In the genomic region with DNA sequence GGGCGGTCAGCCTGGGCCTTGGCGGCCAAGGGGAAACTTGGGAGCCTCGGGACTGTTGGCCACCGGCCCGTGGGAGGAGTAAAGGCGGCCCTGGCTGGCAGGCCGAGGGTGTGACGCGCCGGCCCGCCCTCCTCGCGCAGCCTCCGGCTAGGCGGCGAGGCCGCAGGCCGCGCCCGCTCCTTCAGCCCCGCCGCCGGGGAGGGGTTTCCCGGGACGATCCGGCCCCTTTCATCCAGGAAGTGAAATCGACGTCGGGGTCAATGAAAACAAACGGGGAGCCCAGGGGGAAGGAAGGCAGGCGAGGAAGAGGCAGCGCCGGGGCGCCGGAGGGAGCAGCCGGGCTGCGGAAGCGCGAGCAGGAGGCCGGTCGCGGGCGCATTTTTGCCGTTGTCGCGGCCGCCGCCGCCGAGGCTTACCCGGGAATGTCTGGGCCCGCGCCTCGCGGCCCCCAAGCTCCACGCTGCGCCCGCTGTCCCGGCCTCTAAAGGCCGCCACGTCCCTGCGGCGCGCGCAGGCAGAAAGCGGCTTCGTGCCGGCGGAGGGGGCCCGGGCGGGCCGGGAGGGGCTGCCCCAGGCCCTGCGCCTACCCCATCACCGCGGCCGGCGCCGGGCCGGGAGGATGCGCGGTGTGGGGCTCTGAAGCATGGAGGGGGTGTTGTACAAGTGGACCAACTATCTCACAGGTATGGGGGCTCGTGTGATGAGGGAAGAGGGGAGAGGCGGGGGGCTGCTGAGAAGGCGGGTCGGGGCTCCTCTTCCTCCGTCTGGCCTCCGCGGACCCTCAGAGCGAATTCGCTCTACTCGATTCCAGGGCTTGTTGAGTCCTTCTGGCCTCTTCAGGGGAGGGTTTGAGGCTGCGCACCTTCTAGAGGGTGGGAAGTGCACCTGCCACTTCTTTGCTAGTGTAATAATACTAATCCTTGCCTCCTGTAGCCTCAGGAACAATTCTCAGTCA, we compare ENCODE assay signal across 1 cellular context.
TF ChIP-seq lines count a peak whose summit lies in the region.

PLEKHA3 (plus strand) TSS at position 231 of the 955 bp plus-strand sequence; CDS start at position 644, 413 bp downstream.

TF ChIP-seq in HEK293, 187 proteins besides CTCF, POLR2A, EP300 and RAD21 (continued from another document and continues in another):
- TF ChIP-seq, protein P1, sequence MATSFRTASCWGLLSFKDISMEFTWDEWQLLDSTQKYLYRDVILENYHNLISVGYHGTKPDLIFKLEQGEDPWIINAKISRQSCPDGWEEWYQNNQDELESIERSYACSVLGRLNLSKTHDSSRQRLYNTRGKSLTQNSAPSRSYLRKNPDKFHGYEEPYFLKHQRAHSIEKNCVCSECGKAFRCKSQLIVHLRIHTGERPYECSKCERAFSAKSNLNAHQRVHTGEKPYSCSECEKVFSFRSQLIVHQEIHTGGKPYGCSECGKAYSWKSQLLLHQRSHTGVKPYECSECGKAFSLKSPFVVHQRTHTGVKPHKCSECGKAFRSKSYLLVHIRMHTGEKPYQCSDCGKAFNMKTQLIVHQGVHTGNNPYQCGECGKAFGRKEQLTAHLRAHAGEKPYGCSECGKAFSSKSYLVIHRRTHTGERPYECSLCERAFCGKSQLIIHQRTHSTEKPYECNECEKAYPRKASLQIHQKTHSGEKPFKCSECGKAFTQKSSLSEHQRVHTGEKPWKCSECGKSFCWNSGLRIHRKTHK (tag by site-specific recombination; IDR thresholded peaks at IDR 0.05): no peak
- TF ChIP-seq IKZF3 (tag by site-specific recombination; IDR thresholded peaks at IDR 0.05) (peak; percentile 95), GFI1B (tag by site-specific recombination; IDR thresholded peaks at IDR 0.05) (no peak), ZNF114 (tag by site-specific recombination; IDR thresholded peaks at IDR 0.05) (no peak), ZNF416 (tag by site-specific recombination; IDR thresholded peaks at IDR 0.05) (no peak), ZNF580 (tag by site-specific recombination; IDR thresholded peaks at IDR 0.05) (no peak), ZNF626 (tag by site-specific recombination; IDR thresholded peaks at IDR 0.05) (no peak), ZNF510 (tag by site-specific recombination; IDR thresholded peaks at IDR 0.05; ENCODE audit: insufficient replicate concordance) (no peak), ZBTB8A (tag by site-specific recombination; IDR thresholded peaks at IDR 0.05) (peak; percentile 84), KLF8 (tag by site-specific recombination; IDR thresholded peaks at IDR 0.05) (peak; percentile 45; the same call in 1 of the 2 replicates), ZNF585B (tag by site-specific recombination; IDR thresholded peaks at IDR 0.05) (no peak), ZFP41 (tag by site-specific recombination; IDR thresholded peaks at IDR 0.05; ENCODE audit: borderline replicate concordance) (no peak), KLF1 (tag by site-specific recombination; IDR thresholded peaks at IDR 0.05) (peak; percentile 33; the same call in 1 of the 2 replicates), ZNF292 (tag by site-specific recombination; IDR thresholded peaks at IDR 0.05; ENCODE audit: borderline replicate concordance, low read depth) (no peak), ZXDB (tag by site-specific recombination; IDR thresholded peaks at IDR 0.05) (peak; percentile 67), ZNF544 (tag by site-specific recombination; IDR thresholded peaks at IDR 0.05) (no peak), ZNF155 (tag by site-specific recombination; IDR thresholded peaks at IDR 0.05) (no peak), ZNF654 (tag by site-specific recombination; IDR thresholded peaks at IDR 0.05; ENCODE audit: low read depth) (no peak), ZNF169 (tag by site-specific recombination; IDR thresholded peaks at IDR 0.05) (no peak), GLI4 (tag by site-specific recombination; IDR thresholded peaks at IDR 0.05) (no peak), ZNF248 (tag by site-specific recombination; IDR thresholded peaks at IDR 0.05) (no peak), EGR2 (tag by site-specific recombination; IDR thresholded peaks at IDR 0.05; ENCODE audit: low read depth) (0 out of 2 replicates have a peak, but pooled peaks have one; percentile 25), ZNF830 (tag by site-specific recombination; IDR thresholded peaks at IDR 0.05; ENCODE audit: low read depth) (no peak), RBAK (tag by site-specific recombination; IDR thresholded peaks at IDR 0.05) (no peak), ZNF670 (tag by site-specific recombination; IDR thresholded peaks at IDR 0.05; ENCODE audit: low read depth) (no peak), ZNF600 (tag by site-specific recombination; IDR thresholded peaks at IDR 0.05) (no peak), ZNF692 (tag by site-specific recombination; IDR thresholded peaks at IDR 0.05) (peak; percentile 51; the same call in 1 of the 2 replicates), ZNF302 (tag by site-specific recombination; IDR thresholded peaks at IDR 0.05; ENCODE audit: low read depth) (no peak), ZNF37A (tag by site-specific recombination; IDR thresholded peaks at IDR 0.05) (no peak), ZNF16 (tag by site-specific recombination; IDR thresholded peaks at IDR 0.05; ENCODE audit: low read depth) (no peak), ZNF132 (tag by site-specific recombination; IDR thresholded peaks at IDR 0.05; ENCODE audit: borderline replicate concordance) (no peak), GLIS1 (tag by site-specific recombination; IDR thresholded peaks at IDR 0.05) (peak; percentile 77), ZNF449 (tag by site-specific recombination; IDR thresholded peaks at IDR 0.05) (peak; percentile 33; the same call in 1 of the 2 replicates), ZNF558 (tag by site-specific recombination; IDR thresholded peaks at IDR 0.05) (no peak), FEZF1 (tag by site-specific recombination; IDR thresholded peaks at IDR 0.05) (no peak), PRDM6 (tag by site-specific recombination; IDR thresholded peaks at IDR 0.05) (no peak), ZNF2 (tag by site-specific recombination; IDR thresholded peaks at IDR 0.05) (no peak), ZNF184 (tag by site-specific recombination; IDR thresholded peaks at IDR 0.05) (no peak), ZNF571 (tag by site-specific recombination; IDR thresholded peaks at IDR 0.05) (no peak), ZNF223 (tag by site-specific recombination; IDR thresholded peaks at IDR 0.05) (no peak), ZSCAN16 (tag by site-specific recombination; IDR thresholded peaks at IDR 0.05) (no peak), HOXA7 (CRISPR knock-in tag; IDR thresholded peaks at IDR 0.05; ENCODE audit: borderline replicate concordance) (no peak), ZFP37 (tag by site-specific recombination; IDR thresholded peaks at IDR 0.05) (no peak)
- TF ChIP-seq, protein P2, sequence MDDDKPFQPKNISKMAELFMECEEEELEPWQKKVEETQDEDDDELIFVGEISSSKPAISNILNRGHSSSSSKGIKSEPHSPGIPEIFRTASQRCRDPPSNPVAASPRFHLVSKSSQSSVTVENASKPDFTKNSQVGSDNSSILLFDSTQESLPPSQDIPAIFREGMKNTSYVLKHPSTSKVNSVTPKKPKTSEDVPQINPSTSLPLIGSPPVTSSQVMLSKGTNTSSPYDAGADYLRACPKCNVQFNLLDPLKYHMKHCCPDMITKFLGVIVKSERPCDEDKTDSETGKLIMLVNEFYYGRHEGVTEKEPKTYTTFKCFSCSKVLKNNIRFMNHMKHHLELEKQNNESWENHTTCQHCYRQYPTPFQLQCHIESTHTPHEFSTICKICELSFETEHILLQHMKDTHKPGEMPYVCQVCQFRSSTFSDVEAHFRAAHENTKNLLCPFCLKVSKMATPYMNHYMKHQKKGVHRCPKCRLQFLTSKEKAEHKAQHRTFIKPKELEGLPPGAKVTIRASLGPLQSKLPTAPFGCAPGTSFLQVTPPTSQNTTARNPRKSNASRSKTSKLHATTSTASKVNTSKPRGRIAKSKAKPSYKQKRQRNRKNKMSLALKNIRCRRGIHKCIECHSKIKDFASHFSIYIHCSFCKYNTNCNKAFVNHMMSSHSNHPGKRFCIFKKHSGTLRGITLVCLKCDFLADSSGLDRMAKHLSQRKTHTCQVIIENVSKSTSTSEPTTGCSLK (tag by site-specific recombination; IDR thresholded peaks at IDR 0.05): no peak
- TF ChIP-seq, protein P3, sequence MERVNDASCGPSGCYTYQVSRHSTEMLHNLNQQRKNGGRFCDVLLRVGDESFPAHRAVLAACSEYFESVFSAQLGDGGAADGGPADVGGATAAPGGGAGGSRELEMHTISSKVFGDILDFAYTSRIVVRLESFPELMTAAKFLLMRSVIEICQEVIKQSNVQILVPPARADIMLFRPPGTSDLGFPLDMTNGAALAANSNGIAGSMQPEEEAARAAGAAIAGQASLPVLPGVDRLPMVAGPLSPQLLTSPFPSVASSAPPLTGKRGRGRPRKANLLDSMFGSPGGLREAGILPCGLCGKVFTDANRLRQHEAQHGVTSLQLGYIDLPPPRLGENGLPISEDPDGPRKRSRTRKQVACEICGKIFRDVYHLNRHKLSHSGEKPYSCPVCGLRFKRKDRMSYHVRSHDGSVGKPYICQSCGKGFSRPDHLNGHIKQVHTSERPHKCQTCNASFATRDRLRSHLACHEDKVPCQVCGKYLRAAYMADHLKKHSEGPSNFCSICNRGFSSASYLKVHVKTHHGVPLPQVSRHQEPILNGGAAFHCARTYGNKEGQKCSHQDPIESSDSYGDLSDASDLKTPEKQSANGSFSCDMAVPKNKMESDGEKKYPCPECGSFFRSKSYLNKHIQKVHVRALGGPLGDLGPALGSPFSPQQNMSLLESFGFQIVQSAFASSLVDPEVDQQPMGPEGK (tag by site-specific recombination; IDR thresholded peaks at IDR 0.05): peak; percentile 90
- TF ChIP-seq, protein P4, sequence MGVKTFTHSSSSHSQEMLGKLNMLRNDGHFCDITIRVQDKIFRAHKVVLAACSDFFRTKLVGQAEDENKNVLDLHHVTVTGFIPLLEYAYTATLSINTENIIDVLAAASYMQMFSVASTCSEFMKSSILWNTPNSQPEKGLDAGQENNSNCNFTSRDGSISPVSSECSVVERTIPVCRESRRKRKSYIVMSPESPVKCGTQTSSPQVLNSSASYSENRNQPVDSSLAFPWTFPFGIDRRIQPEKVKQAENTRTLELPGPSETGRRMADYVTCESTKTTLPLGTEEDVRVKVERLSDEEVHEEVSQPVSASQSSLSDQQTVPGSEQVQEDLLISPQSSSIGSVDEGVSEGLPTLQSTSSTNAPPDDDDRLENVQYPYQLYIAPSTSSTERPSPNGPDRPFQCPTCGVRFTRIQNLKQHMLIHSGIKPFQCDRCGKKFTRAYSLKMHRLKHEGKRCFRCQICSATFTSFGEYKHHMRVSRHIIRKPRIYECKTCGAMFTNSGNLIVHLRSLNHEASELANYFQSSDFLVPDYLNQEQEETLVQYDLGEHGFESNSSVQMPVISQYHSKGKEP (tag by site-specific recombination; IDR thresholded peaks at IDR 0.05): no peak
- TF ChIP-seq, protein P5, sequence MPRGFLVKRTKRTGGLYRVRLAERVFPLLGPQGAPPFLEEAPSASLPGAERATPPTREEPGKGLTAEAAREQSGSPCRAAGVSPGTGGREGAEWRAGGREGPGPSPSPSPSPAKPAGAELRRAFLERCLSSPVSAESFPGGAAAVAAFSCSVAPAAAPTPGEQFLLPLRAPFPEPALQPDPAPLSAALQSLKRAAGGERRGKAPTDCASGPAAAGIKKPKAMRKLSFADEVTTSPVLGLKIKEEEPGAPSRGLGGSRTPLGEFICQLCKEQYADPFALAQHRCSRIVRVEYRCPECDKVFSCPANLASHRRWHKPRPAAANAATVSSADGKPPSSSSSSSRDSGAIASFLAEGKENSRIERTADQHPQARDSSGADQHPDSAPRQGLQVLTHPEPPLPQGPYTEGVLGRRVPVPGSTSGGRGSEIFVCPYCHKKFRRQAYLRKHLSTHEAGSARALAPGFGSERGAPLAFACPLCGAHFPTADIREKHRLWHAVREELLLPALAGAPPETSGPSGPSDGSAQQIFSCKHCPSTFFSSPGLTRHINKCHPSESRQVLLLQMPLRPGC (tag by site-specific recombination; IDR thresholded peaks at IDR 0.05): no peak
